Comparison of ENCODE assay signal across 13 cellular contexts in the genomic region with DNA sequence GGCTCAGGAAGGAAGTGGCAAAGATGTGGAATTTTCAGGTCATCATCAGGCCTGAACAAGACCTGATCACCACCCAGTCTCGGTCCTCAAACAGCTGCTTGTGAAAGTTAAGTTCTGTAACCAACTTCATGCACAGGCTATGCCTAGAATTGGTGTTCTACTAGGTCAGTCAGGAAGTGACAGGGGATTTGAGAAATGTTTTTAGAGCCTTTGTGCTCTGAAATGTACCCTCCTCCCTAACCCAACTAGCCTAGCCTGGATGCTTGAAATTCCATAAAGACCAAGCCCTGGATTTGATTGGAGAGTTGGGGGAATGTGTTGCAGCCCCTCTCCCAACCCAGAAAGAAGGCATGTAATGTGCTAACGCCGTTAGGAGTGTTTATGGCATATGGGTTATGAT.
DNase-seq lines count a peak whose midpoint lies in the region; ATAC-seq and TF ChIP-seq lines count a peak whose summit lies in the region.
"Had no signal": no experiment of that assay in that cellular context is flagged by ENCODE, and none has a peak within 500 bp of the region (broad histone marks: within the 10 kb centered on the region; RNA-seq: fewer than 3 reads in every experiment).

No MANE protein-coding gene starts in this region.

- peak; percentile 61 for DNase-seq in GM03348 (ENCODE audit: low spot score)
- DNase-seq in SJSA1 (ENCODE audit: low read depth in 1 of 2, low spot score in 2 of 2) = peak in 1 of 2 experiments; percentile 46
- DNase-seq in foreskin keratinocyte = peak; percentile 81 to 94
- DNase-seq in progenitor cell of endocrine pancreas (ENCODE audit: low spot score, unreplicated experiment) = no peak
- no peak for DNase-seq in medulla oblongata (ENCODE audit: extremely low spot score)
- no peak for DNase-seq in stimulated activated CD4-positive, alpha-beta T cell treated with anti-CD3 and anti-CD28 coated beads, Interleukin-4, amount 100 ng/mL, for 1 hour
- DNase-seq: DMS53, glutamatergic neuron, T-cell had no signal

- H3K27me3 ChIP-seq in SJSA1 (replicated peaks) (no peaks in the 10 kb centered on the region), foreskin keratinocyte (no peaks in the 10 kb centered on the region)

- H3K36me3 Mint-ChIP-seq in progenitor cell of endocrine pancreas (ENCODE audit: insufficient read depth) = peaks cover 14% of the 10 kb centered on the region
- H3K36me3 Mint-ChIP-seq: T-cell had no signal

- H3K4me3 Mint-ChIP-seq in progenitor cell of endocrine pancreas (ENCODE audit: low read depth) = no peak overlapping the region
- H3K4me3 Mint-ChIP-seq: B cell, T-cell had no signal

- H3K36me3 ChIP-seq in SJSA1 = no peaks in the 10 kb centered on the region

- H3K27ac ChIP-seq in SJSA1 (peak overlapping the region; percentile 65), foreskin keratinocyte (no peak overlapping the region)

- no peak for TF ChIP-seq CTCF in foreskin keratinocyte (conservative IDR thresholded peaks at IDR 0.05)
- no peak for TF ChIP-seq CTCF in progenitor cell of endocrine pancreas (IDR thresholded peaks at IDR 0.05; ENCODE audit: unreplicated experiment)

- H3K4me1 ChIP-seq in SJSA1 (replicated peaks) (peaks cover 28% of the 10 kb centered on the region), foreskin keratinocyte (no peaks in the 10 kb centered on the region)

- peak overlapping the region; percentile 80 for H3K27ac Mint-ChIP-seq in progenitor cell of endocrine pancreas
- H3K27ac Mint-ChIP-seq: B cell, T-cell had no signal

- peaks cover 56% of the 10 kb centered on the region for H3K4me1 Mint-ChIP-seq in progenitor cell of endocrine pancreas (ENCODE audit: low read depth)
- H3K4me1 Mint-ChIP-seq: B cell, T-cell had no signal

- no peaks in the 10 kb centered on the region for H3K27me3 Mint-ChIP-seq in progenitor cell of endocrine pancreas

- no peak overlapping the region for H3K4me3 ChIP-seq in SJSA1
- H3K4me3 ChIP-seq: GM12878 had no signal

- no peaks in the 10 kb centered on the region for H3K9me3 Mint-ChIP-seq in progenitor cell of endocrine pancreas (ENCODE audit: low read depth)
- H3K9me3 Mint-ChIP-seq: T-cell had no signal

- ATAC-seq in foreskin keratinocyte (no peak), HG03159 (IDR thresholded peaks at IDR 0.05; ENCODE audit: unreplicated experiment) (no peak), HG03378 (IDR thresholded peaks at IDR 0.05; ENCODE audit: unreplicated experiment) (no peak)
- ATAC-seq: GM12878, T-cell had no signal

- no peaks in the 10 kb centered on the region for H3K9me3 ChIP-seq in SJSA1 (replicated peaks)

Comparison
In these comparisons a context has a peak if more than half of its experiments do, and no peak if none do; other contexts are left out.
1. DNase-seq: peak in GM03348 (single experiment) and foreskin keratinocyte (2 of 2); none in progenitor cell of endocrine pancreas (single experiment), medulla oblongata (single experiment) and stimulated activated CD4-positive, alpha-beta T cell treated with anti-CD3 and anti-CD28 coated beads, Interleukin-4, amount 100 ng/mL, for 1 hour (single experiment).